Comparison of ENCODE assay signal across 24 cellular contexts in the genomic region with DNA sequence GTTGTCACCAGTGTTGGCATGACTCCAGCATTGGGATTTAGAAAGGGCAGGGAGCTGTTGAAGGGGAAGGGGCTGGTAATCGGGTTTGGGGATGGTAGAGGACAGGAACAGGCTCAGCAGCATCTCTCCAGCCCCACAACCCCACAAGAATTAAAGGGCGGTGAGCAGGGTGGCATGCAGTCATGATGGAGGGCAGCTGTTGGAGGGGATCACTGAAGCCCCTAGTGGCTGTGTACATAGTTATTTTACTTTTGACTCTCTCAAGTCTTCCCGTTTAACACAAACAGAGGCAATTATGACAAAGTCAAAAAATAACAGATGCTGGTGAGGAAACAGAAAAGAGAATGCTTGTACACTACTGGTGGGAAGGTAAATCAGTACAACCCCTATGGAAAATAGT.
DNase-seq lines count a peak whose midpoint lies in the region; TF ChIP-seq lines count a peak whose summit lies in the region.
"Had no signal": no experiment of that assay in that cellular context is flagged by ENCODE, and none has a peak within 500 bp of the region (broad histone marks: within the 10 kb centered on the region; RNA-seq: fewer than 3 reads in every experiment).

No MANE protein-coding gene starts in this region.

- TF ChIP-seq EP300 in SK-N-SH (IDR thresholded peaks at IDR 0.05; ENCODE audit: borderline replicate concordance in 1 of 2, low read depth in 1 of 2, low read length in 1 of 2), result no peak

- H3K27me3 Mint-ChIP-seq in endodermal cell (ENCODE audit: insufficient read depth), result peaks cover 31% of the 10 kb centered on the region

- POLR2A ChIA-PET in SK-N-SH (lab: Yijun Ruan, JAX), result no interaction called here

- H3K79me2 ChIP-seq in OCI-LY1 (ENCODE audit: insufficient read depth, low read length) (no peaks in the 10 kb centered on the region), SK-N-SH (ENCODE audit: insufficient read depth) (no peaks in the 10 kb centered on the region)

- no peaks in the 10 kb centered on the region for H3F3A ChIP-seq in OCI-LY1 (ENCODE audit: insufficient read depth, low read length)
- H3F3A ChIP-seq in SK-N-SH (replicated peaks; ENCODE audit: insufficient read depth), result no peaks in the 10 kb centered on the region

- WGBS in endodermal cell (ENCODE audit: insufficient coverage in 1 of 2, insufficient read length in 1 of 2), 2 experiments, result 92% methylated on average over 3 of the region's 3 CpGs; no CpG with 5 or more reads in 1 of the 2 experiments
- 43% methylated on average over 3 of the region's 3 CpGs for WGBS in SK-N-SH (ENCODE audit: low lambda C conversion rate)

- no peaks in the 10 kb centered on the region for H3K27me3 ChIP-seq in OCI-LY1 (ENCODE audit: insufficient read depth, low read length)
- peaks cover 45% of the 10 kb centered on the region for H3K27me3 ChIP-seq in endodermal cell (ENCODE audit: control insufficient read depth, insufficient read depth, low read length, poor library complexity, severe bottlenecking)
- no peaks in the 10 kb centered on the region for H3K27me3 ChIP-seq in SK-N-SH (ENCODE audit: insufficient read depth)
- H3K27me3 ChIP-seq: BLaER1, SJSA1 had no signal

- H3K9ac ChIP-seq in OCI-LY1 (ENCODE audit: low read length) (no peak overlapping the region), endodermal cell (ENCODE audit: extremely low read depth, low read length, poor library complexity, severe bottlenecking) (no peak overlapping the region), SK-N-SH (no peak overlapping the region)
- H3K9ac ChIP-seq: BLaER1 had no signal

- H3K36me3 Mint-ChIP-seq in endodermal cell (ENCODE audit: low read depth), result no peaks in the 10 kb centered on the region
- H3K36me3 Mint-ChIP-seq: CD4-positive, CD25-positive, alpha-beta regulatory T cell; T-cell had no signal

- H3K36me3 ChIP-seq in OCI-LY1 (ENCODE audit: insufficient read depth, low read length) (no peaks in the 10 kb centered on the region), endodermal cell (ENCODE audit: control insufficient read depth, insufficient read depth, low read length) (no peaks in the 10 kb centered on the region), SK-N-SH (replicated peaks in 1 of 2; ENCODE audit: control insufficient read depth in 1 of 2, insufficient read depth in 2 of 2, low read length in 1 of 2) (no peaks in the 10 kb centered on the region)
- H3K36me3 ChIP-seq: BLaER1, SJSA1 had no signal

- CTCF ChIA-PET in SK-N-SH (lab: Yijun Ruan, JAX), result no interaction called here

- H3K9me3 ChIP-seq in OCI-LY1 (ENCODE audit: low read length) (no peaks in the 10 kb centered on the region), endodermal cell (ENCODE audit: control insufficient read depth, low read length) (no peaks in the 10 kb centered on the region), SK-N-SH (no peaks in the 10 kb centered on the region)
- H3K9me3 ChIP-seq: BLaER1, SJSA1 had no signal

- no peak overlapping the region for H3K4me3 ChIP-seq in OCI-LY1 (ENCODE audit: low read depth, low read length, poor library complexity, severe bottlenecking)
- no peak overlapping the region for H3K4me3 ChIP-seq in endodermal cell (ENCODE audit: low read length)
- no peak overlapping the region for H3K4me3 ChIP-seq in SK-N-SH (ENCODE audit: low read depth in 2 of 2, low read length in 1 of 2)
- H3K4me3 ChIP-seq: BLaER1, GM12878, SJSA1 had no signal

- no peak overlapping the region for H3K4me3 Mint-ChIP-seq in endodermal cell
- H3K4me3 Mint-ChIP-seq: CD4-positive, CD25-positive, alpha-beta regulatory T cell; HFFc6; IgD-negative memory B cell; T-cell; T-helper 2 cell treated with Interferon-gamma antibody and Interleukin-4, amounts not matched to agents 5 μg/mL and 100 μg/mL, for 36 hours had no signal

- no peaks in the 10 kb centered on the region for H3K9me3 Mint-ChIP-seq in endodermal cell
- H3K9me3 Mint-ChIP-seq: HFFc6; T-cell; T-helper 2 cell treated with Interferon-gamma antibody and Interleukin-4, amounts not matched to agents 5 μg/mL and 100 μg/mL, for 36 hours had no signal

- H3K27ac Mint-ChIP-seq in endodermal cell, result no peak overlapping the region
- H3K27ac Mint-ChIP-seq: CD4-positive, CD25-positive, alpha-beta regulatory T cell; HFFc6; T-cell; T-helper 2 cell treated with Interferon-gamma antibody and Interleukin-4, amounts not matched to agents 5 μg/mL and 100 μg/mL, for 36 hours had no signal

- TF ChIP-seq RAD21 in SK-N-SH (IDR thresholded peaks at IDR 0.05; ENCODE audit: low read length), result no peak

- H3K4me2 ChIP-seq in OCI-LY1 (ENCODE audit: low read length), result no peak overlapping the region
- H3K4me2 ChIP-seq in SK-N-SH, result no peak overlapping the region
- H3K4me2 ChIP-seq: BLaER1 had no signal

- in situ Hi-C loops in KBM-7 (cut with MboI; ENCODE audit: low pct_unique_long_range_greater_than_20kb, low sequenced_read_pairs), result no loop called here

- H4K20me1 ChIP-seq in OCI-LY1 (ENCODE audit: insufficient read depth, low read length) (no peaks in the 10 kb centered on the region), SK-N-SH (ENCODE audit: insufficient read depth) (no peaks in the 10 kb centered on the region)
- H4K20me1 ChIP-seq: BLaER1 had no signal

- H3K27ac ChIP-seq in OCI-LY1 (ENCODE audit: low read depth, low read length, poor library complexity, severe bottlenecking), result no peak overlapping the region
- no peak overlapping the region for H3K27ac ChIP-seq in endodermal cell (ENCODE audit: low read depth, low read length)
- no peak overlapping the region for H3K27ac ChIP-seq in SK-N-SH (ENCODE audit: low read depth in 2 of 2, low read length in 1 of 2)
- H3K27ac ChIP-seq: BLaER1, HL-60, SJSA1 had no signal

- no peak overlapping the region for H2AFZ ChIP-seq in OCI-LY1 (ENCODE audit: low read length)
- H2AFZ ChIP-seq in SK-N-SH (ENCODE audit: low read depth), result no peak overlapping the region

- DNase-seq in NCI-H82 (lab: John Stamatoyannopoulos, UW) (peak; percentile 13), NCI-H82 treated with DMSO at 0.1 percent for 48 hours (lab: John Stamatoyannopoulos, UW; ENCODE audit: unreplicated experiment) (no peak), endodermal cell (no peak), NOMO-1 treated with dmso at 0.1 percent for 144 hours (lab: John Stamatoyannopoulos, UW; ENCODE audit: unreplicated experiment) (no peak), SK-N-SH (no peak), KBM-7 (no peak)
- DNase-seq: CD4-positive, CD25-positive, alpha-beta regulatory T cell; DMS53; H7; HFFc6; Karpas-422; NCI-H1694; NCI-H2029 treated with DMSO at 0.1 percent for 48 hours; NCI-H526 treated with DMSO at 0.1 percent for 48 hours; Right ventricle myocardium superior; RPMI8226; T-cell had no signal

- TF ChIP-seq CTCF in OCI-LY1 (IDR thresholded peaks at IDR 0.05; ENCODE audit: low read length) (peak; percentile 31; the same call in 1 of the 2 replicates), endodermal cell (conservative IDR thresholded peaks at IDR 0.05) (peak; percentile 36), SK-N-SH (IDR thresholded peaks at IDR 0.05) (no peak)

- H3K9me2 ChIP-seq in OCI-LY1 (ENCODE audit: low read depth, low read length) (no peaks in the 10 kb centered on the region), SK-N-SH (no peaks in the 10 kb centered on the region)

- H3K4me1 Mint-ChIP-seq in endodermal cell, result no peaks in the 10 kb centered on the region
- H3K4me1 Mint-ChIP-seq: CD4-positive, CD25-positive, alpha-beta regulatory T cell had no signal

- H3K4me1 ChIP-seq in OCI-LY1 (ENCODE audit: insufficient read depth, low read length, severe bottlenecking) (no peaks in the 10 kb centered on the region), endodermal cell (ENCODE audit: control insufficient read depth, insufficient read depth, low read length) (no peaks in the 10 kb centered on the region), SK-N-SH (ENCODE audit: control insufficient read depth in 1 of 2, insufficient read depth in 2 of 2, low read depth in 1 of 2, low read length in 1 of 2) (peaks cover 0 to 5% of the 10 kb centered on the region in 2 experiments; a peak in 1 of 4 replicates)
- H3K4me1 ChIP-seq: SJSA1 had no signal

TF ChIP-seq in SK-N-SH, 30 proteins besides CTCF, POLR2A, EP300 and RAD21:
- TF ChIP-seq POLR2AphosphoS5 (IDR thresholded peaks at IDR 0.05; ENCODE audit: low read depth, low read length) (no peak), SMC3 (IDR thresholded peaks at IDR 0.05; ENCODE audit: low read depth, low read length) (no peak), RXRA (IDR thresholded peaks at IDR 0.05; ENCODE audit: borderline replicate concordance, low read depth) (no peak), TAF1 (IDR thresholded peaks at IDR 0.05; ENCODE audit: borderline replicate concordance, low read depth, low read length) (no peak), SIN3A (IDR thresholded peaks at IDR 0.05; ENCODE audit: borderline replicate concordance, low read depth, low read length) (no peak)
- TF ChIP-seq, protein P1, sequence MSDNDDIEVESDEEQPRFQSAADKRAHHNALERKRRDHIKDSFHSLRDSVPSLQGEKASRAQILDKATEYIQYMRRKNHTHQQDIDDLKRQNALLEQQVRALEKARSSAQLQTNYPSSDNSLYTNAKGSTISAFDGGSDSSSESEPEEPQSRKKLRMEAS (IDR thresholded peaks at IDR 0.05; ENCODE audit: low read depth), result no peak
